Comparison of ENCODE assay signal across 8 cellular contexts in genomic region chr11:64146036-64146943, GRCh38. TPM values are rescaled to one million over a fixed set of nuclear protein-coding genes. Genes with fewer than 3 reads are reported as not detected.
DNase-seq lines count a peak whose midpoint lies in the region; ATAC-seq and TF ChIP-seq lines count a peak whose summit lies in the region.

No MANE protein-coding gene starts in this region.

- H3K4me3 Mint-ChIP-seq in CD4-positive, CD25-positive, alpha-beta regulatory T cell = no peak overlapping the region
- H3K4me3 Mint-ChIP-seq in HFFc6 = no peak overlapping the region

- in situ Hi-C loops in gastrocnemius medialis (cut with MboI; ENCODE audit: low sequenced_read_pairs in 4 of 4) = loop anchor here (5.0 to 25.0 kb wide), 4 partner anchors 144 to 309 kb away; partner anchors contain the start of gene MARK2 (in 3 of the 4)

- H3K36me3 ChIP-seq in CD4-positive, CD25-positive, alpha-beta regulatory T cell (ENCODE audit: control insufficient read depth, insufficient read depth, low read length) = no peaks in the 10 kb centered on the region
- H3K36me3 ChIP-seq in Peyer's patch = no peaks in the 10 kb centered on the region
- no peaks in the 10 kb centered on the region for H3K36me3 ChIP-seq in gastrocnemius medialis

- H3K27me3 Mint-ChIP-seq in CD4-positive, CD25-positive, alpha-beta regulatory T cell = no peaks in the 10 kb centered on the region
- H3K27me3 Mint-ChIP-seq in HFFc6 (ENCODE audit: insufficient read depth) = no peaks in the 10 kb centered on the region

- no peaks in the 10 kb centered on the region for H3K36me3 Mint-ChIP-seq in CD4-positive, CD25-positive, alpha-beta regulatory T cell
- no peaks in the 10 kb centered on the region for H3K36me3 Mint-ChIP-seq in HFFc6 (ENCODE audit: low read depth)

- TF ChIP-seq CTCF in HFFc6 (IDR thresholded peaks at IDR 0.05) (peak; percentile 95), Peyer's patch (IDR thresholded peaks at IDR 0.05) (peak in 5 of 6 experiments; percentile 43 to 69 (median 64)), foreskin keratinocyte (conservative IDR thresholded peaks at IDR 0.05) (peak; percentile 85), gastrocnemius medialis (IDR thresholded peaks at IDR 0.05 in 4 of 5, conservative IDR thresholded peaks at IDR 0.05 in 1 of 5) (peak; percentile 17 to 61 (median 42))

- peaks cover 0 to 2% (median 0%) of the 10 kb centered on the region in 7 donors for H3K9me3 Mint-ChIP-seq in CD4-positive, CD25-positive, alpha-beta regulatory T cell
- H3K9me3 Mint-ChIP-seq in HFFc6 = no peaks in the 10 kb centered on the region

- H3K27ac ChIP-seq in CD4-positive, CD25-positive, alpha-beta regulatory T cell (ENCODE audit: insufficient read depth, low read length, poor library complexity, severe bottlenecking) = no peak overlapping the region
- no peak overlapping the region for H3K27ac ChIP-seq in Peyer's patch
- no peak overlapping the region for H3K27ac ChIP-seq in foreskin keratinocyte
- H3K27ac ChIP-seq in gastrocnemius medialis = peak overlapping the region in 2 of 4 donors; percentile 11 to 46

- no peaks in the 10 kb centered on the region for H3K27me3 ChIP-seq in CD4-positive, CD25-positive, alpha-beta regulatory T cell (ENCODE audit: control insufficient read depth, insufficient read depth, low read length)
- H3K27me3 ChIP-seq in Peyer's patch = no peaks in the 10 kb centered on the region
- no peaks in the 10 kb centered on the region for H3K27me3 ChIP-seq in foreskin keratinocyte
- no peaks in the 10 kb centered on the region for H3K27me3 ChIP-seq in gastrocnemius medialis

- peak; percentile 36 to 77 (median 50) for DNase-seq in CD4-positive, CD25-positive, alpha-beta regulatory T cell
- DNase-seq in HFFc6 (peak; percentile 23), Peyer's patch (peak; percentile 45 to 75 (median 71)), activated T-helper 1 cell treated with Interleukin-2 at 50 U/mL for 16 hours (ENCODE audit: low read depth) (peak; percentile 25), foreskin keratinocyte (peak in 1 of 2 donors; percentile 20), gastrocnemius medialis (peak in 1 of 2 donors; percentile 45), NCI-H774 (lab: John Stamatoyannopoulos, UW) (no peak)

- intact Hi-C loops in gastrocnemius medialis (cut with DNase I; ENCODE audit: low total_unique reads) = no loop called here

- peak; percentile 56 to 65 for ATAC-seq in CD4-positive, CD25-positive, alpha-beta regulatory T cell (ENCODE audit: low read depth in 2 of 2)
- ATAC-seq in foreskin keratinocyte (peak; percentile 50), gastrocnemius medialis (peak in 1 of 2 donors; percentile 10), HG02884 (IDR thresholded peaks at IDR 0.05; ENCODE audit: unreplicated experiment) (no peak)

- TF ChIP-seq POLR2A in Peyer's patch (IDR thresholded peaks at IDR 0.05) (no peak), gastrocnemius medialis (IDR thresholded peaks at IDR 0.05) (no peak)

- H3K4me1 ChIP-seq in CD4-positive, CD25-positive, alpha-beta regulatory T cell (ENCODE audit: control insufficient read depth, insufficient read depth, low read length, poor library complexity, severe bottlenecking) = peaks cover 7% of the 10 kb centered on the region
- H3K4me1 ChIP-seq in Peyer's patch (peaks cover 0 to 13% (median 0%) of the 10 kb centered on the region in 4 donors), foreskin keratinocyte (no peaks in the 10 kb centered on the region), gastrocnemius medialis (peaks cover 32 to 50% of the 10 kb centered on the region in 2 donors)

- no peak overlapping the region for H3K4me3 ChIP-seq in CD4-positive, CD25-positive, alpha-beta regulatory T cell (ENCODE audit: low read depth, low read length)
- H3K4me3 ChIP-seq in Peyer's patch (no peak overlapping the region), gastrocnemius medialis (no peak overlapping the region)

- peaks cover 0 to 17% (median 10%) of the 10 kb centered on the region in 4 donors for H3K4me1 Mint-ChIP-seq in CD4-positive, CD25-positive, alpha-beta regulatory T cell
- H3K4me1 Mint-ChIP-seq in HFFc6 (ENCODE audit: low read depth) = peaks cover 6% of the 10 kb centered on the region

- H3K27ac Mint-ChIP-seq in CD4-positive, CD25-positive, alpha-beta regulatory T cell = peak overlapping the region in 1 of 3 donors; percentile 38
- no peak overlapping the region for H3K27ac Mint-ChIP-seq in HFFc6

- no peaks in the 10 kb centered on the region for H3K9me3 ChIP-seq in CD4-positive, CD25-positive, alpha-beta regulatory T cell (ENCODE audit: control insufficient read depth in 2 of 2, low read length in 2 of 2)
- H3K9me3 ChIP-seq in Peyer's patch (no peaks in the 10 kb centered on the region), gastrocnemius medialis (no peaks in the 10 kb centered on the region)

RNA-seq across cellular contexts. Expression of gene MACROD1, which starts 19.6 kb away (rescaled TPM):
- total RNA-seq in CD4-positive, CD25-positive, alpha-beta regulatory T cell = 5.6 TPM
- 10 to 100 TPM in 1 of 4 donors, 1 to 10 TPM in 3; 5.3 to 12.7 (median 7.0) TPM for polyA plus RNA-seq in CD4-positive, CD25-positive, alpha-beta regulatory T cell
- total RNA-seq in HFFc6 (2021; fragmentation: NEBNext Ultra II Directional; extraction: Animal tissue kit (Norgen Biotek cat#: 25700)) = 10 to 100 TPM; 11.8 to 17.0 (median 13.1) TPM
- total RNA-seq in Peyer's patch (10 to 100 TPM; 17.1 to 30.0 (median 29.3) TPM), foreskin keratinocyte (8.9 and 10.0 TPM in 2 replicates), gastrocnemius medialis (100 to 1,000 TPM; 162 to 308 (median 205) TPM)
- 11.7 and 13.2 TPM in 2 replicates for polyA plus RNA-seq in foreskin keratinocyte

RNA-seq across cellular contexts. Expression of gene STIP1, which starts 39.7 kb away (rescaled TPM):
- total RNA-seq in CD4-positive, CD25-positive, alpha-beta regulatory T cell = 57.8 TPM
- polyA plus RNA-seq in CD4-positive, CD25-positive, alpha-beta regulatory T cell = 10 to 100 TPM; 62.8 to 72.3 (median 64.8) TPM
- total RNA-seq in HFFc6 (2021; fragmentation: NEBNext Ultra II Directional; extraction: Animal tissue kit (Norgen Biotek cat#: 25700)) = 100 to 1,000 TPM; 203 to 259 (median 210) TPM
- total RNA-seq in Peyer's patch (100 to 1,000 TPM in 1 of 4 donors, 10 to 100 TPM in 3; 50.3 to 106 (median 67.0) TPM), foreskin keratinocyte (200 and 228 TPM in 2 replicates), gastrocnemius medialis (100 to 1,000 TPM; 141 to 193 (median 168) TPM)
- polyA plus RNA-seq in foreskin keratinocyte = 161 and 191 TPM in 2 replicates

Comparison
In these comparisons a context has a peak if more than half of its experiments do, and no peak if none do; other contexts are left out.
1. CTCF ChIP-seq: peak in every context shown above with its lines; median percentile 95 in HFFc6; 85 in foreskin keratinocyte; 64 in Peyer's patch; 42 in gastrocnemius medialis.
2. RNA of gene MACROD1, which starts 19.6 kb away (total RNA-seq): 162 to 308 TPM in gastrocnemius medialis; 17.1 to 30.0 TPM in Peyer's patch, 11.8 to 17.0 TPM in HFFc6, 8.9 to 10.0 TPM in foreskin keratinocyte and 5.6 TPM in CD4-positive, CD25-positive, alpha-beta regulatory T cell (single experiment); every median in the first group is over 4 times any median in the second.